In the genomic region with DNA sequence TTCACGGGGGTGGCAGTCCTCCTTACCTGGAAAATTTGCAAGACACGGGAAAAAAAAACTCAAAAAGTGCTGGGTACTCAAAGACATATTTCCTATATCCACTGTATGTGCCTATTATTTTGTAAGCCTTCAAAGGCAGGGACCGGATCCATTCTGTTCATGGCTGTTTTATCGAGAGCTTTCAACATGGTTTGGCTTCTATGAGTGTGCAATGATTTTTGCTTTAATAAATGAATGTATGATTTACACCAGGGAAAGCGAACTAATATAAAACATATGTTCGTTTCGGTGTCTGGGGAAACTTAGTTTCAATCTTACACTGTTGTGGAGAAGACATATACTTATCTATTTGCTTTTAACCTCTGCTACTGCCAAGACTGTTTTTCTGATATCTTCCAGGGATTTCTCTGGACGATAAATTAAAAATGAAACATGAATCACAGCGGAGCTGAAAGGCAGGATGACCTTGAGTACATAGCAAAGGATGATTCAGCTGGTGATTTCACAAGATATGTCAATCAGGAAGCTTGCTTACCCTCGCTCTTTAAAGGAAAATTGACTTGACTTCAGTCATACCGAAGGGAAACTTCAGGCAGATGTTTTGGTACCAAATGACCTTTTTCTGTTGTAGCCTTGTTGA, we compare ENCODE assay signal across 10 cellular contexts. TPM values are rescaled to one million over a fixed set of nuclear protein-coding genes. Genes with fewer than 3 reads are reported as not detected.
DNase-seq lines count a peak whose midpoint lies in the region; ATAC-seq and TF ChIP-seq lines count a peak whose summit lies in the region.
"Had no signal": no experiment of that assay in that cellular context is flagged by ENCODE, and none has a peak within 500 bp of the region (broad histone marks: within the 10 kb centered on the region; RNA-seq: fewer than 3 reads in every experiment).

No MANE protein-coding gene starts in this region.

- H3K36me3 ChIP-seq in adrenal gland (replicated peaks in 1 of 2): no peaks in the 10 kb centered on the region
- H3K36me3 ChIP-seq in heart left ventricle: no peaks in the 10 kb centered on the region
- no peaks in the 10 kb centered on the region for H3K36me3 ChIP-seq in spleen

- TF ChIP-seq CTCF in adrenal gland (IDR thresholded peaks at IDR 0.05): no peak
- TF ChIP-seq CTCF in heart left ventricle (IDR thresholded peaks at IDR 0.05): no peak
- TF ChIP-seq CTCF in spleen (IDR thresholded peaks at IDR 0.05 in 8 of 11, conservative IDR thresholded peaks at IDR 0.05 in 3 of 11): no peak

- H3K27me3 ChIP-seq in adrenal gland (no peaks in the 10 kb centered on the region), heart left ventricle (no peaks in the 10 kb centered on the region), spleen (replicated peaks in 1 of 7) (no peaks in the 10 kb centered on the region)

- intact Hi-C loops in adrenal gland (cut with DNase I) (no loop called here), heart left ventricle (cut with DNase I) (no loop called here), spleen (cut with DNase I; ENCODE audit: low total_unique reads) (no loop called here)

- peak in 1 of 2 donors; percentile 49 for TF ChIP-seq POLR2A in adrenal gland (IDR thresholded peaks at IDR 0.05)
- TF ChIP-seq POLR2A in heart left ventricle (IDR thresholded peaks at IDR 0.05): no peak
- TF ChIP-seq POLR2A in spleen (IDR thresholded peaks at IDR 0.05): no peak

- 9 to 29% (median 21%) methylated on average over 11 of the region's 11 CpGs for WGBS in adrenal gland, 4 donors
- WGBS in heart left ventricle, 4 donors: 59 to 72% (median 70%) methylated on average over 11 of the region's 11 CpGs
- 74 to 85% (median 77%) methylated on average over 11 of the region's 11 CpGs for WGBS in spleen, 5 donors

- H3K9me3 ChIP-seq in adrenal gland (replicated peaks in 1 of 3): no peaks in the 10 kb centered on the region
- H3K9me3 ChIP-seq in heart left ventricle: no peaks in the 10 kb centered on the region
- peaks cover 0 to 4% (median 0%) of the 10 kb centered on the region in 8 donors for H3K9me3 ChIP-seq in spleen

- H3K4me3 ChIP-seq in adrenal gland (peak overlapping the region in 1 of 4 donors; percentile 32), heart left ventricle (peak overlapping the region in 8 of 12 donors; percentile 6 to 37 (median 20)), spleen (peak overlapping the region in 1 of 8 donors; percentile 24)

- peak in 1 of 4 donors; percentile 70 for ATAC-seq in heart left ventricle
- ATAC-seq in HG03159 (IDR thresholded peaks at IDR 0.05; ENCODE audit: unreplicated experiment): no peak

- DNase-seq in HS-27A (ENCODE audit: low read depth) (peak; percentile 29), adrenal gland (peak in 6 of 7 donors; percentile 40 to 65 (median 58)), heart left ventricle (no peak), spleen (no peak), superior temporal gyrus (ENCODE audit: extremely low spot score) (no peak), T-helper 9 cell (no peak)
- DNase-seq in activated effector memory CD4-positive, alpha-beta T cell treated with anti-CD3 and anti-CD28 coated beads, Interleukin-2, amount 50 U/mL, for 16 hours: no peak
- DNase-seq: activated CD8-positive, alpha-beta memory T cell treated with anti-CD3 and anti-CD28 coated beads for 24 hours; amygdala had no signal

- H3K27ac ChIP-seq in adrenal gland (peak overlapping the region; percentile 27 to 85 (median 81)), heart left ventricle (peak overlapping the region in 1 of 12 donors; percentile 32), spleen (peak overlapping the region in 6 of 8 donors; percentile 32 to 63 (median 48))

- H3K4me1 ChIP-seq in adrenal gland (replicated peaks in 1 of 2): peaks cover 9 to 17% of the 10 kb centered on the region in 2 donors
- H3K4me1 ChIP-seq in heart left ventricle: no peaks in the 10 kb centered on the region
- H3K4me1 ChIP-seq in spleen: no peaks in the 10 kb centered on the region

RNA-seq across cellular contexts. Expression of a gene that starts 14.7 kb away (rescaled TPM):
- total RNA-seq in adrenal gland (100 to 1,000 TPM in 1 of 8 donors, 10 to 100 TPM in 7; 30.4 to 114 (median 62.1) TPM), heart left ventricle (10 to 100 TPM; 12.1 to 37.6 (median 16.9) TPM), spleen (10 to 100 TPM; 42.9 to 86.9 (median 67.7) TPM)
- polyA plus RNA-seq in adrenal gland (100 to 1,000 TPM in 1 of 3 donors, 10 to 100 TPM in 2; 36.7 to 106 (median 43.9) TPM), heart left ventricle (10 to 100 TPM; 17.2 to 21.9 TPM), spleen (10 to 100 TPM in 2 of 3 donors, 1 to 10 TPM in 1; 9.5 to 36.9 (median 14.0) TPM)

Comparison
In these comparisons a context has a peak if more than half of its experiments do, and no peak if none do; other contexts are left out.
1. DNase-seq: peak in HS-27A (single experiment) and adrenal gland (6 of 7); none in heart left ventricle (0 of 5), spleen (single experiment), activated effector memory CD4-positive, alpha-beta T cell treated with anti-CD3 and anti-CD28 coated beads, Interleukin-2, amount 50 U/mL, for 16 hours (single experiment), superior temporal gyrus (single experiment) and T-helper 9 cell (single experiment).